8 cellular contexts compared by ENCODE assay signal in the genomic region with DNA sequence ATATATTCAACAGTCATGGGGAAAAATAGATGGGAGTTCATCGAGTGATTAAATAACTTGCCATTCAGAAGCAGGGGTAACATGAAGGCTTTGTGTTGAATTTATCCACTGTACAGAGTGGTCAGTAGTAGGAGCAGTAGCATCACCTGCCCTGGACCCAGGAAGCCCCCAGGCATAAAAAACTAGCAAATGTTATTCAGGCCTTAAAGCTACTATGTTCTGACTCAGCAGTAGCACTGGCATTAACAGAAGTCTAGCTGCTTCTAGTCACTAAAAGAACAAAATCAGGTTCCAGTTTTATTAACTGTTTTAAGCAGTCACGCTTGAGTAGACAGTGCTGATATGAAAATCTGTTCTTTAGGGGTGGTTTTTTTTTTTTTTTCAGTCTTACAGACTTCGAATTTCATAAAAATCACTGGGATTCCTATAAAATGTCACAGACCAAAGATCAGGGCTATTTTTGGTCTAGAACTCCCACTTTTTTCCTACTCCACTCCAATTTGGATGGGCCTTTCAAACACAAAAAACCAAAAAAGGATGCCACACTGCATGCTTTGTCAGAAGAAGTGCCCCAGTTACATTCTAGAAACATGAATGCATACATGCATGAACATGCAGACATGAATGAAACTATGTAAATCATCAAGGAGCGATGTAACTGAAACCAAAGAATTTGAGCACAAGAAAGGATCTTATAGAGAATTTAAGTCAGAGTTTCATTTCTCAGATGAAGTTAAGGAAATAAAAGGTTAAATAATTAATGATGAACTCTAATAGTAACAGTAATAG. TPM values are rescaled to one million over a fixed set of nuclear protein-coding genes. Genes with fewer than 3 reads are reported as not detected.
A peak's percentile ranks its signal among the peaks of the same experiment; 100 is the strongest.
DNase-seq lines count a peak whose midpoint lies in the region; ATAC-seq and TF ChIP-seq lines count a peak whose summit lies in the region.

No MANE protein-coding gene starts in this region.

- CTCF ChIA-PET in GM10248 (lab: Yijun Ruan, JAX) (interaction anchor here (0.8 to 5.7 kb wide), 24 partner anchors 10 to 434 kb away, joined by 3 to 57 read pairs (median 5); partner anchors contain the start of gene FAM133B), WTC11 (lab: Charles Lee) (interaction anchor here (1.3 kb wide), 1 partner anchor 211 kb away, joined by 5 read pairs; no protein-coding TSS in a partner anchor)

- no peak overlapping the region for H3K9ac ChIP-seq in fibroblast of lung (ENCODE audit: insufficient read depth, low read length)

- no peaks in the 10 kb centered on the region for H3K27me3 ChIP-seq in fibroblast of lung (ENCODE audit: control insufficient read depth, insufficient read depth, low read length)

- H3K4me1 Mint-ChIP-seq in WTC11 (0 out of 2 replicates have a peak, but pooled peaks cover 4% of the 10 kb centered on the region), type B pancreatic cell (ENCODE audit: unreplicated experiment) (peaks cover 12% of the 10 kb centered on the region)

- no peak overlapping the region for H2AFZ ChIP-seq in fibroblast of lung (ENCODE audit: low read length)

- no peaks in the 10 kb centered on the region for H3K9me3 ChIP-seq in fibroblast of lung (ENCODE audit: control insufficient read depth, insufficient read depth, low read depth, low read length)

- peaks cover 3% of the 10 kb centered on the region for H3K79me2 ChIP-seq in fibroblast of lung (ENCODE audit: control insufficient read depth, insufficient read depth, low read length)

- TF ChIP-seq CTCF in fibroblast of lung (conservative IDR thresholded peaks at IDR 0.05 in 1 of 2, IDR thresholded peaks at IDR 0.05 in 1 of 2; ENCODE audit: low read depth in 1 of 2, low read length in 2 of 2) (no peak), GM10248 (IDR thresholded peaks at IDR 0.05; ENCODE audit: control extremely low read depth, extremely low read depth, low read depth, missing control alignments) (no peak), WTC11 (IDR thresholded peaks at IDR 0.05) (no peak), type B pancreatic cell (conservative IDR thresholded peaks at IDR 0.05) (no peak)

- peaks cover 16% of the 10 kb centered on the region for H3K4me1 ChIP-seq in fibroblast of lung (ENCODE audit: control insufficient read depth, extremely low read depth, insufficient read depth, low read length)

- H3K36me3 Mint-ChIP-seq in WTC11 (no peaks in the 10 kb centered on the region), type B pancreatic cell (peaks cover 19% of the 10 kb centered on the region)

- POLR2A ChIA-PET in GM10248 (lab: Yijun Ruan, JAX) = no interaction called here
- POLR2A ChIA-PET in WTC11 (lab: Charles Lee) = interaction anchor here (0.6 kb wide), 1 partner anchor 1094 kb away, joined by 3 read pairs; no protein-coding TSS in a partner anchor

- DNase-seq in EH (ENCODE audit: low read depth) = peak; percentile 37
- peak; percentile 36 for DNase-seq in NAMALWA (ENCODE audit: low spot score)
- peak in 1 of 2 donors; percentile 35 for DNase-seq in fibroblast of lung (ENCODE audit: low read depth in 2 of 2)
- DNase-seq in GM10248 (ENCODE audit: extremely low spot score) = no peak
- no peak for DNase-seq in inferior parietal cortex (ENCODE audit: extremely low spot score)
- DNase-seq in WTC11 (ENCODE audit: low spot score) = no peak
- no peak for DNase-seq in type B pancreatic cell (ENCODE audit: extremely low spot score, unreplicated experiment)

- H3K27ac ChIP-seq in fibroblast of lung (ENCODE audit: insufficient read depth, low read length) = peak overlapping the region; percentile 5

- H3K4me3 Mint-ChIP-seq in WTC11 (no peak overlapping the region), type B pancreatic cell (no peak overlapping the region)

- H3K4me2 ChIP-seq in fibroblast of lung (ENCODE audit: extremely low read depth, insufficient read depth, low read length) = peak overlapping the region; percentile 44

- H3K4me3 ChIP-seq in fibroblast of lung (replicated peaks in 1 of 4; ENCODE audit: control extremely low read depth in 1 of 4, insufficient read depth in 1 of 4, low read depth in 3 of 4, low read length in 4 of 4) = no peak overlapping the region

- H3K9me3 Mint-ChIP-seq in WTC11 (no peaks in the 10 kb centered on the region), type B pancreatic cell (no peaks in the 10 kb centered on the region)

- H3K27me3 Mint-ChIP-seq in WTC11 (ENCODE audit: low read depth) (no peaks in the 10 kb centered on the region; the same call in 1 of the 2 replicates), type B pancreatic cell (no peaks in the 10 kb centered on the region)

- H3K36me3 ChIP-seq in fibroblast of lung (ENCODE audit: control insufficient read depth, insufficient read depth, low read length) = peaks cover 4% of the 10 kb centered on the region

- ATAC-seq in GM21529 (IDR thresholded peaks at IDR 0.05; ENCODE audit: unreplicated experiment) (peak; percentile 61), WTC11 (no peak)

- no peaks in the 10 kb centered on the region for H4K20me1 ChIP-seq in fibroblast of lung (ENCODE audit: control insufficient read depth, extremely low read depth, insufficient read depth, low read length)

- H3K27ac Mint-ChIP-seq in WTC11 = no peak overlapping the region
- no peak overlapping the region for H3K27ac Mint-ChIP-seq in type B pancreatic cell

TF ChIP-seq in WTC11, 78 proteins besides CTCF, POLR2A, EP300 and RAD21 (continues in another document):
- TF ChIP-seq, protein P1, sequence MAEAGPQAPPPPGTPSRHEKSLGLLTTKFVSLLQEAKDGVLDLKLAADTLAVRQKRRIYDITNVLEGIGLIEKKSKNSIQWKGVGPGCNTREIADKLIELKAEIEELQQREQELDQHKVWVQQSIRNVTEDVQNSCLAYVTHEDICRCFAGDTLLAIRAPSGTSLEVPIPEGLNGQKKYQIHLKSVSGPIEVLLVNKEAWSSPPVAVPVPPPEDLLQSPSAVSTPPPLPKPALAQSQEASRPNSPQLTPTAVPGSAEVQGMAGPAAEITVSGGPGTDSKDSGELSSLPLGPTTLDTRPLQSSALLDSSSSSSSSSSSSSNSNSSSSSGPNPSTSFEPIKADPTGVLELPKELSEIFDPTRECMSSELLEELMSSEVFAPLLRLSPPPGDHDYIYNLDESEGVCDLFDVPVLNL (CRISPR knock-in tag; IDR thresholded peaks at IDR 0.05; ENCODE audit: borderline replicate concordance, low read depth) = no peak
- TF ChIP-seq NFYB (CRISPR knock-in tag; conservative IDR thresholded peaks at IDR 0.05; ENCODE audit: low read depth) (no peak), OVOL2 (CRISPR knock-in tag; IDR thresholded peaks at IDR 0.05; ENCODE audit: borderline replicate concordance) (no peak), ZNF232 (CRISPR knock-in tag; IDR thresholded peaks at IDR 0.05) (no peak), RORB (CRISPR knock-in tag; IDR thresholded peaks at IDR 0.05) (no peak), NFATC4 (CRISPR knock-in tag; IDR thresholded peaks at IDR 0.05) (no peak), ZNF263 (CRISPR knock-in tag; IDR thresholded peaks at IDR 0.05; ENCODE audit: low read depth) (no peak), ZNF532 (CRISPR knock-in tag; IDR thresholded peaks at IDR 0.05; ENCODE audit: borderline replicate concordance) (no peak), ERG (CRISPR knock-in tag; IDR thresholded peaks at IDR 0.05) (no peak), TCF7 (CRISPR knock-in tag; IDR thresholded peaks at IDR 0.05; ENCODE audit: low read depth) (no peak), GTF2I (CRISPR knock-in tag; conservative IDR thresholded peaks at IDR 0.05) (no peak)

RNA-seq across cellular contexts. Expression of gene FAM133B, which starts 31.6 kb away (rescaled TPM):
- 13.6 and 20.3 TPM in 2 replicates for total RNA-seq in fibroblast of lung
- 21.8 and 22.0 TPM in 2 replicates for polyA plus RNA-seq in fibroblast of lung
- polyA plus RNA-seq in fibroblast of lung (2012) = 19.6 and 21.3 TPM in 2 replicates
- polyA minus RNA-seq in fibroblast of lung (ENCODE audit: low replicate concordance) = 0.31 and 3.0 TPM in 2 replicates
- total RNA-seq in WTC11 (2021) = 32.2 to 34.9 TPM (median 32.5 TPM) in 3 replicates
- 24.6 and 29.1 TPM in 2 replicates for total RNA-seq in type B pancreatic cell (ENCODE audit: low replicate concordance)

Comparison
In these comparisons a context has a peak if more than half of its experiments do, and no peak if none do; other contexts are left out.
1. DNase-seq: peak in EH (single experiment) and NAMALWA (single experiment); none in GM10248 (single experiment), inferior parietal cortex (single experiment), WTC11 (single experiment) and type B pancreatic cell (single experiment).